ENCODE assay signal across 18 cellular contexts in the genomic region with DNA sequence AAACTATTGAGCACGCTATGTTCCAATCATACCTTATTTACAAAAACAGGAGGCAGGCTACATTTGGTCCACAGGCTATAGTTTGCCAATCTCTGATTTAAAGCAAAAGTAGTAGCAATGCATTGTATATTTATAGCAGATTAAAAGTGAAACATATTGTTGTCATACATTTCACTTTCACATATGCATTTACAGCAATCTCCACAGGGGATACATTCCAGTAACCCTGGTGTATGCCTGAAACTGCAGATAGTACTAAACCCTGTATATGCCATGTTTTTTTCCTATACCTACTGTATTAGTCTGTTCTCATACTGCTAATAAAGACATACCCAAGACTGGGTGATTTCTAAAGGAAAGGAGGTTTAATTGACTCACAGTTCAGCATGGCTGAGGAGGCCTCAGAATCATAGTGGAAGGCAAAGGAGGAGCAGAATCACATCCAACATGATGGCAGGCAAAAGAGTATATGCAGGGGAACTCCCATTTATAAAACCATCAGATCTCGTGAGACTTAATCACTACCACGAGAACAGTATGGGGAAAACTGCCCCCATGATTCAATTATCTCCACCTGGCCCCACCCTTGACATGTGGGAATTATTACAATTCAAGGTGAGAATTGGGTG. TPM values are rescaled to one million over a fixed set of nuclear protein-coding genes. Genes with fewer than 3 reads are reported as not detected.
DNase-seq lines count a peak whose midpoint lies in the region; ATAC-seq, FAIRE-seq and TF ChIP-seq lines count a peak whose summit lies in the region.
"Had no signal": no experiment of that assay in that cellular context is flagged by ENCODE, and none has a peak within 500 bp of the region (broad histone marks: within the 10 kb centered on the region; RNA-seq: fewer than 3 reads in every experiment).

No MANE protein-coding gene starts in this region.

- no peak overlapping the region for H3K4me3 Mint-ChIP-seq in activated CD4-positive, alpha-beta memory T cell treated with anti-CD3 and anti-CD28 coated beads for 36 hours
- no peak overlapping the region for H3K4me3 Mint-ChIP-seq in activated CD4-positive, alpha-beta memory T cell treated with anti-CD3 and anti-CD28 coated beads, Interleukin-2, amount 10 ng/mL, durations not matched to agents 7 days and 5 days
- peak overlapping the region; percentile 3 for H3K4me3 Mint-ChIP-seq in activated T-helper 17 cell treated with anti-CD3 and anti-CD28 coated beads, Interleukin-2, amount 50 U/mL, for 72 hours
- no peak overlapping the region for H3K4me3 Mint-ChIP-seq in Caco-2 (ENCODE audit: unreplicated experiment)
- H3K4me3 Mint-ChIP-seq in natural killer cell treated with Interleukin-12 subunit alpha and Interleukin-12 subunit beta and Interleukin-15 and Interleukin-18, amount 100 ng/mL, for 72 hours, result no peak overlapping the region

- ATAC-seq in HG02938 (IDR thresholded peaks at IDR 0.05; ENCODE audit: unreplicated experiment) (peak; percentile 68), pancreas (no peak)
- peak; percentile 92 for ATAC-seq in activated T-helper 17 cell treated with anti-CD3 and anti-CD28 coated beads, Interleukin-2, amount 50 U/mL, for 72 hours (replicated peaks)
- ATAC-seq in natural killer cell treated with Interleukin-12 subunit alpha and Interleukin-12 subunit beta and Interleukin-15 and Interleukin-18, amount 100 ng/mL, for 72 hours, result no peak
- ATAC-seq: SK-N-SH treated with all-trans-retinoic acid at 6 μM for 48 hours had no signal

- 67 to 73% methylated on average over 3 of the region's 3 CpGs for WGBS in pancreas, 2 donors

- no peak for FAIRE-seq in pancreas (lab: Jason Lieb, UNC)
- FAIRE-seq: A204.1, islet of Langerhans had no signal

- H3K9me3 ChIP-seq in Caco-2, result no peaks in the 10 kb centered on the region
- no peaks in the 10 kb centered on the region for H3K9me3 ChIP-seq in pancreas
- H3K9me3 ChIP-seq: neutrophil had no signal

- H3K4me3 ChIP-seq in Caco-2 (ENCODE audit: low read depth, low read length), result no peak overlapping the region
- H3K4me3 ChIP-seq in pancreas, result no peak overlapping the region

- DNase-seq in activated CD4-positive, alpha-beta memory T cell treated with anti-CD3 and anti-CD28 coated beads for 36 hours, result peak; percentile 18
- DNase-seq in activated CD4-positive, alpha-beta memory T cell treated with anti-CD3 and anti-CD28 coated beads, Interleukin-2, amount 10 ng/mL, durations not matched to agents 7 days and 5 days, result no peak
- DNase-seq in GM20000 (ENCODE audit: low spot score) (peak; percentile 56), Caco-2 (no peak), pancreas (no peak)
- no peak for DNase-seq in natural killer cell treated with Interleukin-12 subunit alpha and Interleukin-12 subunit beta and Interleukin-15 and Interleukin-18, amount 100 ng/mL, for 72 hours (ENCODE audit: low spot score)
- DNase-seq: activated CD8-positive, alpha-beta memory T cell treated with anti-CD3 and anti-CD28 coated beads, Interleukin-2, amount 50 U/mL, for 4 hours; mesenchymal stem cell; NCI-H446; stimulated activated naive CD4-positive, alpha-beta T cell treated with Interleukin-2 at 50 U/mL for 16 hours had no signal

- intact Hi-C loops in activated CD4-positive, alpha-beta memory T cell treated with anti-CD3 and anti-CD28 coated beads for 36 hours (cut with micrococcal nuclease), result loop anchor here (1.0 kb wide), 1 partner anchor 25 kb away; no protein-coding TSS in a partner anchor
- intact Hi-C loops in Caco-2 (cut with micrococcal nuclease; ENCODE audit: unreplicated experiment), result no loop called here
- intact Hi-C loops in pancreas (cut with DNase I), result no loop called here

- H3K36me3 Mint-ChIP-seq in activated CD4-positive, alpha-beta memory T cell treated with anti-CD3 and anti-CD28 coated beads for 36 hours, result no peaks in the 10 kb centered on the region
- H3K36me3 Mint-ChIP-seq in activated CD4-positive, alpha-beta memory T cell treated with anti-CD3 and anti-CD28 coated beads, Interleukin-2, amount 10 ng/mL, durations not matched to agents 7 days and 5 days (ENCODE audit: low read depth), result no peaks in the 10 kb centered on the region
- H3K36me3 Mint-ChIP-seq in activated T-helper 17 cell treated with anti-CD3 and anti-CD28 coated beads, Interleukin-2, amount 50 U/mL, for 72 hours (ENCODE audit: low read depth), result no peaks in the 10 kb centered on the region
- H3K36me3 Mint-ChIP-seq in Caco-2 (ENCODE audit: insufficient read depth, unreplicated experiment), result no peaks in the 10 kb centered on the region
- no peaks in the 10 kb centered on the region for H3K36me3 Mint-ChIP-seq in natural killer cell treated with Interleukin-12 subunit alpha and Interleukin-12 subunit beta and Interleukin-15 and Interleukin-18, amount 100 ng/mL, for 72 hours

- TF ChIP-seq CTCF in GM20000 (IDR thresholded peaks at IDR 0.05; ENCODE audit: extremely low read depth, missing control alignments), result no peak
- TF ChIP-seq CTCF in Caco-2 (IDR thresholded peaks at IDR 0.05; ENCODE audit: insufficient read depth in 1 of 2, low read depth in 1 of 2, low read length in 1 of 2, severe bottlenecking in 1 of 2, unreplicated experiment in 1 of 2), result no peak
- TF ChIP-seq CTCF in pancreas (IDR thresholded peaks at IDR 0.05), result no peak

- peaks cover 16% of the 10 kb centered on the region for H3K27me3 Mint-ChIP-seq in activated CD4-positive, alpha-beta memory T cell treated with anti-CD3 and anti-CD28 coated beads for 36 hours
- peaks cover 58% of the 10 kb centered on the region for H3K27me3 Mint-ChIP-seq in activated CD4-positive, alpha-beta memory T cell treated with anti-CD3 and anti-CD28 coated beads, Interleukin-2, amount 10 ng/mL, durations not matched to agents 7 days and 5 days
- peaks cover 34% of the 10 kb centered on the region for H3K27me3 Mint-ChIP-seq in activated T-helper 17 cell treated with anti-CD3 and anti-CD28 coated beads, Interleukin-2, amount 50 U/mL, for 72 hours
- H3K27me3 Mint-ChIP-seq in Caco-2 (ENCODE audit: insufficient read depth, unreplicated experiment), result peaks cover 2% of the 10 kb centered on the region
- H3K27me3 Mint-ChIP-seq in natural killer cell treated with Interleukin-12 subunit alpha and Interleukin-12 subunit beta and Interleukin-15 and Interleukin-18, amount 100 ng/mL, for 72 hours, result peaks cover 39 to 50% of the 10 kb centered on the region in 2 donors

- H3K4me1 ChIP-seq in Caco-2, result peaks cover 28% of the 10 kb centered on the region
- no peaks in the 10 kb centered on the region for H3K4me1 ChIP-seq in pancreas

- H3K27me3 ChIP-seq in Caco-2 (replicated peaks; ENCODE audit: control insufficient read depth, insufficient read depth, low read length) (no peaks in the 10 kb centered on the region), pancreas (no peaks in the 10 kb centered on the region)
- H3K27me3 ChIP-seq: neutrophil had no signal

- BruUV-seq in Caco-2 (replicated peaks; lab: Mats Ljungman, UMichigan), result no TSS peak

- H3K4me1 Mint-ChIP-seq in activated CD4-positive, alpha-beta memory T cell treated with anti-CD3 and anti-CD28 coated beads for 36 hours (ENCODE audit: low read depth), result peaks cover 9% of the 10 kb centered on the region
- H3K4me1 Mint-ChIP-seq in activated CD4-positive, alpha-beta memory T cell treated with anti-CD3 and anti-CD28 coated beads, Interleukin-2, amount 10 ng/mL, durations not matched to agents 7 days and 5 days, result peaks cover 4% of the 10 kb centered on the region
- no peaks in the 10 kb centered on the region for H3K4me1 Mint-ChIP-seq in activated T-helper 17 cell treated with anti-CD3 and anti-CD28 coated beads, Interleukin-2, amount 50 U/mL, for 72 hours
- H3K4me1 Mint-ChIP-seq in Caco-2 (ENCODE audit: low read depth, unreplicated experiment), result peaks cover 31% of the 10 kb centered on the region
- peaks cover 4 to 9% of the 10 kb centered on the region in 2 donors for H3K4me1 Mint-ChIP-seq in natural killer cell treated with Interleukin-12 subunit alpha and Interleukin-12 subunit beta and Interleukin-15 and Interleukin-18, amount 100 ng/mL, for 72 hours (ENCODE audit: low read depth in 2 of 2)

- H3K27ac Mint-ChIP-seq in activated CD4-positive, alpha-beta memory T cell treated with anti-CD3 and anti-CD28 coated beads for 36 hours, result peak overlapping the region; percentile 28
- H3K27ac Mint-ChIP-seq in activated CD4-positive, alpha-beta memory T cell treated with anti-CD3 and anti-CD28 coated beads, Interleukin-2, amount 10 ng/mL, durations not matched to agents 7 days and 5 days, result no peak overlapping the region
- no peak overlapping the region for H3K27ac Mint-ChIP-seq in activated T-helper 17 cell treated with anti-CD3 and anti-CD28 coated beads, Interleukin-2, amount 50 U/mL, for 72 hours
- H3K27ac Mint-ChIP-seq in Caco-2 (ENCODE audit: unreplicated experiment), result no peak overlapping the region
- no peak overlapping the region for H3K27ac Mint-ChIP-seq in natural killer cell treated with Interleukin-12 subunit alpha and Interleukin-12 subunit beta and Interleukin-15 and Interleukin-18, amount 100 ng/mL, for 72 hours

- CTCF ChIA-PET in activated CD4-positive, alpha-beta memory T cell treated with anti-CD3 and anti-CD28 coated beads for 36 hours (lab: Charles Lee), result no interaction called here
- CTCF ChIA-PET in activated CD4-positive, alpha-beta memory T cell treated with anti-CD3 and anti-CD28 coated beads, Interleukin-2, amount 10 ng/mL, durations not matched to agents 7 days and 5 days (lab: Charles Lee), result no interaction called here
- CTCF ChIA-PET in Caco-2 (lab: Charles Lee), result interaction anchor here (0.6 kb wide), 2 partner anchors 84 to 150 kb away, joined by 4 to 5 read pairs; no protein-coding TSS in a partner anchor

- H3K9me3 Mint-ChIP-seq in activated CD4-positive, alpha-beta memory T cell treated with anti-CD3 and anti-CD28 coated beads for 36 hours, result no peaks in the 10 kb centered on the region
- H3K9me3 Mint-ChIP-seq in activated CD4-positive, alpha-beta memory T cell treated with anti-CD3 and anti-CD28 coated beads, Interleukin-2, amount 10 ng/mL, durations not matched to agents 7 days and 5 days, result no peaks in the 10 kb centered on the region
- H3K9me3 Mint-ChIP-seq in activated T-helper 17 cell treated with anti-CD3 and anti-CD28 coated beads, Interleukin-2, amount 50 U/mL, for 72 hours, result no peaks in the 10 kb centered on the region
- no peaks in the 10 kb centered on the region for H3K9me3 Mint-ChIP-seq in Caco-2 (ENCODE audit: unreplicated experiment)
- no peaks in the 10 kb centered on the region for H3K9me3 Mint-ChIP-seq in natural killer cell treated with Interleukin-12 subunit alpha and Interleukin-12 subunit beta and Interleukin-15 and Interleukin-18, amount 100 ng/mL, for 72 hours

- POLR2A ChIA-PET in activated CD4-positive, alpha-beta memory T cell treated with anti-CD3 and anti-CD28 coated beads for 36 hours (lab: Charles Lee), result no interaction called here
- POLR2A ChIA-PET in activated CD4-positive, alpha-beta memory T cell treated with anti-CD3 and anti-CD28 coated beads, Interleukin-2, amount 10 ng/mL, durations not matched to agents 7 days and 5 days (lab: Charles Lee), result interaction anchor here (0.7 kb wide), 1 partner anchor 81 kb away, joined by 3 read pairs; no protein-coding TSS in a partner anchor
- POLR2A ChIA-PET in Caco-2 (lab: Charles Lee), result no interaction called here

- no peak overlapping the region for H3K27ac ChIP-seq in pancreas
- H3K27ac ChIP-seq: KMS-11, neutrophil had no signal

- no peaks in the 10 kb centered on the region for H3K36me3 ChIP-seq in Caco-2 (ENCODE audit: control insufficient read depth, insufficient read depth, low read length)
- no peaks in the 10 kb centered on the region for H3K36me3 ChIP-seq in pancreas
- H3K36me3 ChIP-seq: neutrophil had no signal

RNA-seq across cellular contexts. Expression of gene CSF1R, which starts 5.9 kb away (rescaled TPM):
- under 1 TPM; 0.41 to 0.78 TPM for total RNA-seq in activated CD4-positive, alpha-beta memory T cell treated with anti-CD3 and anti-CD28 coated beads for 36 hours
- under 1 TPM in 1 of 2 experiments, not detected in 1; 0.25 TPM for total RNA-seq in activated CD4-positive, alpha-beta memory T cell treated with anti-CD3 and anti-CD28 coated beads, Interleukin-2, amount 10 ng/mL, durations not matched to agents 7 days and 5 days
- 1 to 10 TPM in 1 of 2 donors, under 1 TPM in 1; 0.87 to 2.8 TPM for total RNA-seq in activated T-helper 17 cell treated with anti-CD3 and anti-CD28 coated beads, Interleukin-2, amount 50 U/mL, for 72 hours
- 5.8 and 8.2 TPM in 2 replicates for total RNA-seq in Caco-2 (2022)
- total RNA-seq in natural killer cell treated with Interleukin-12 subunit alpha and Interleukin-12 subunit beta and Interleukin-15 and Interleukin-18, amount 100 ng/mL, for 72 hours, result 1 to 10 TPM in 1 of 2 donors, not detected in 1; 1.4 TPM
- total RNA-seq in pancreas, result 10 to 100 TPM in 3 of 6 donors, 1 to 10 TPM in 3; 1.4 to 51.2 (median 7.6) TPM
- 1 to 10 TPM; 1.9 to 2.6 TPM for polyA plus RNA-seq in pancreas
- total RNA-seq: glomerular endothelial cell had no signal

Comparison
In these comparisons a context has a peak if more than half of its experiments do, and no peak if none do; other contexts are left out.
1. DNase-seq: peak in activated CD4-positive, alpha-beta memory T cell treated with anti-CD3 and anti-CD28 coated beads for 36 hours (single experiment) and GM20000 (single experiment); none in activated CD4-positive, alpha-beta memory T cell treated with anti-CD3 and anti-CD28 coated beads, Interleukin-2, amount 10 ng/mL, durations not matched to agents 7 days and 5 days (single experiment), Caco-2 (0 of 2), natural killer cell treated with Interleukin-12 subunit alpha and Interleukin-12 subunit beta and Interleukin-15 and Interleukin-18, amount 100 ng/mL, for 72 hours (single experiment) and pancreas (0 of 6).
2. ATAC-seq: peak in HG02938 (single experiment) and activated T-helper 17 cell treated with anti-CD3 and anti-CD28 coated beads, Interleukin-2, amount 50 U/mL, for 72 hours (single experiment); none in natural killer cell treated with Interleukin-12 subunit alpha and Interleukin-12 subunit beta and Interleukin-15 and Interleukin-18, amount 100 ng/mL, for 72 hours (0 of 2) and pancreas (0 of 4).